In the genomic region with DNA sequence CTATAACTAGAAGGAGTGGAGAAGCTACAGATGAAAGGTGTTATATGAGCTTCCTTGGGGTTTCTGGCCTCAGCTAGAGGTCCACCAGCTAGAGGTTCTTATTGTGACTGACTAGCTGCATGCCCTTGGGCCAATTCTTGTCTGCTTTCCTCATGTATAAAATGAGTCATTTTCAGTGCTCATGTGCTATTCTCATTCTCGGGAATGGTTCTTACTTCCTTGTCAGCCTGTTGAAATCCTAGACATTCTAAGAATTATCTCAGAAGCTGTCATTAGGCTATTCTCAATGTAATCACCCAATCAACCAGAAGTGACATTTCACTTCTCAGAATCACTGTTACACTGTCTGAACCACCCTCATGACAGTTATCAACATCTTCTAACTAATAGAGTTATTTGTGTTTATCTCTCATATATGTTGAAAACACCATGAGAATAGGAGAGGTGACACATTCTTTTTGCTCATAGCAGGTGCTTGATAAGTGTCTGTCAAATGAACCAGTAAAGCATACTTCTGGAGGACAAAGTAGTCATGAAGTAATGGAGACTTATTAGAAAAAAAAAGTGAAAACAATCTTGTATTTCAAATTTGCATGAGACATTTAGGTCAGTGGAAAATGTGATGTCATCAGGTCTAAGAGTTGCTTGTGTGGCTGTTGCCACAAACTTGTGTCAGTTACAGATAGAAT, we compare ENCODE assay signal across 8 cellular contexts.
A peak's percentile ranks its signal among the peaks of the same experiment; 100 is the strongest.
DNase-seq lines count a peak whose midpoint lies in the region; ATAC-seq and FAIRE-seq lines count a peak whose summit lies in the region.

No MANE protein-coding gene starts in this region.

- no peaks in the 10 kb centered on the region for H3K27me3 Mint-ChIP-seq in activated CD8-positive, alpha-beta T cell treated with anti-CD3 and anti-CD28 coated beads, Interleukin-2, amount 10 ng/mL, durations not matched to agents 7 days and 5 days (ENCODE audit: low read depth)

- FAIRE-seq in frontal cortex (lab: Jason Lieb, UNC): no peak

- CTCF ChIA-PET in activated CD8-positive, alpha-beta T cell treated with anti-CD3 and anti-CD28 coated beads, Interleukin-2, amount 10 ng/mL, durations not matched to agents 7 days and 5 days (lab: Charles Lee): interaction anchor here (0.7 to 2.7 kb wide), 19 partner anchors 10 to 241 kb away, joined by 3 to 18 read pairs (median 5); a partner anchor contains a TSS

- H3K27ac Mint-ChIP-seq in activated CD8-positive, alpha-beta T cell treated with anti-CD3 and anti-CD28 coated beads, Interleukin-2, amount 10 ng/mL, durations not matched to agents 7 days and 5 days: no peak overlapping the region

- intact Hi-C loops in left colon (cut with DNase I, micrococcal nuclease): no loop called here

- H3K4me1 Mint-ChIP-seq in activated CD8-positive, alpha-beta T cell treated with anti-CD3 and anti-CD28 coated beads, Interleukin-2, amount 10 ng/mL, durations not matched to agents 7 days and 5 days (ENCODE audit: low read depth): peaks cover 36% of the 10 kb centered on the region

- H3K4me3 Mint-ChIP-seq in activated CD8-positive, alpha-beta T cell treated with anti-CD3 and anti-CD28 coated beads, Interleukin-2, amount 10 ng/mL, durations not matched to agents 7 days and 5 days: no peak overlapping the region

- POLR2A ChIA-PET in activated CD8-positive, alpha-beta T cell treated with anti-CD3 and anti-CD28 coated beads, Interleukin-2, amount 10 ng/mL, durations not matched to agents 7 days and 5 days (lab: Charles Lee): interaction anchor here (0.6 to 7.2 kb wide), 10 partner anchors 8 to 196 kb away, joined by 3 to 72 read pairs (median 4); a partner anchor contains a TSS

- ATAC-seq in GM19397 (IDR thresholded peaks at IDR 0.05; ENCODE audit: unreplicated experiment): peak; percentile 74
- ATAC-seq in HG03342 (IDR thresholded peaks at IDR 0.05; ENCODE audit: unreplicated experiment): peak; percentile 78
- ATAC-seq in activated CD8-positive, alpha-beta T cell treated with anti-CD3 and anti-CD28 coated beads, Interleukin-2, amount 10 ng/mL, durations not matched to agents 7 days and 5 days: peak; percentile 83
- peak; percentile 67 for ATAC-seq in left colon
- no peak for ATAC-seq in HG03097 (IDR thresholded peaks at IDR 0.05; ENCODE audit: low FRiP score, unreplicated experiment)

- peaks cover 7% of the 10 kb centered on the region for H3K9me3 Mint-ChIP-seq in activated CD8-positive, alpha-beta T cell treated with anti-CD3 and anti-CD28 coated beads, Interleukin-2, amount 10 ng/mL, durations not matched to agents 7 days and 5 days (ENCODE audit: insufficient read depth)

- peaks cover 32% of the 10 kb centered on the region for H3K36me3 Mint-ChIP-seq in activated CD8-positive, alpha-beta T cell treated with anti-CD3 and anti-CD28 coated beads, Interleukin-2, amount 10 ng/mL, durations not matched to agents 7 days and 5 days (ENCODE audit: low read depth)

- DNase-seq in Daoy (ENCODE audit: low read depth) (peak; percentile 86), left colon (no peak), frontal cortex (ENCODE audit: low spot score in 2 of 2) (no peak), inferior parietal cortex (ENCODE audit: extremely low spot score) (no peak)
- DNase-seq in activated CD8-positive, alpha-beta T cell treated with anti-CD3 and anti-CD28 coated beads, Interleukin-2, amount 10 ng/mL, durations not matched to agents 7 days and 5 days: peak; percentile 72

Comparison
In these comparisons a context has a peak if more than half of its experiments do, and no peak if none do; other contexts are left out.
1. DNase-seq: peak in Daoy (single experiment) and activated CD8-positive, alpha-beta T cell treated with anti-CD3 and anti-CD28 coated beads, Interleukin-2, amount 10 ng/mL, durations not matched to agents 7 days and 5 days (single experiment); none in left colon (0 of 2), frontal cortex (0 of 2) and inferior parietal cortex (single experiment).